Comparison of ENCODE assay signal across 8 cellular contexts in genomic region chr6:112780498-112781096, GRCh38.
A peak's percentile ranks its signal among the peaks of the same experiment; 100 is the strongest.
DNase-seq lines count a peak whose midpoint lies in the region; ATAC-seq and TF ChIP-seq lines count a peak whose summit lies in the region.

No MANE protein-coding gene starts in this region.

- TF ChIP-seq POLR2A in esophagus muscularis mucosa (IDR thresholded peaks at IDR 0.05; ENCODE audit: low read depth) = no peak

- WGBS in esophagus muscularis mucosa = 41% methylated on average over 9 of the region's 9 CpGs

- no peaks in the 10 kb centered on the region for H3K36me3 Mint-ChIP-seq in naive thymus-derived CD4-positive, alpha-beta T cell
- H3K36me3 Mint-ChIP-seq in activated T-helper 1 cell treated with anti-CD3 and anti-CD28 coated beads, Interleukin-12 subunit alpha, Interleukin-12 subunit beta, Interleukin-2, Interleukin-4 antibody, amounts not matched to agents 30 ng/mL and 10 ng/mL and 1 ng/mL, durations not matched to agents 14 hours and 24 hours and 36 hours (ENCODE audit: low read depth) = no peaks in the 10 kb centered on the region

- H3K27ac ChIP-seq in esophagus muscularis mucosa (replicated peaks in 1 of 4) = no peak overlapping the region
- H3K27ac ChIP-seq in naive thymus-derived CD4-positive, alpha-beta T cell (ENCODE audit: low read depth, low read length) = no peak overlapping the region

- no peaks in the 10 kb centered on the region for H3K9me3 ChIP-seq in esophagus muscularis mucosa
- no peaks in the 10 kb centered on the region for H3K9me3 ChIP-seq in naive thymus-derived CD4-positive, alpha-beta T cell (ENCODE audit: control insufficient read depth in 2 of 3, low read length in 3 of 3)

- POLR2A ChIA-PET in naive thymus-derived CD4-positive, alpha-beta T cell (lab: Charles Lee) = no interaction called here

- no peaks in the 10 kb centered on the region for H3K36me3 ChIP-seq in esophagus muscularis mucosa
- H3K36me3 ChIP-seq in naive thymus-derived CD4-positive, alpha-beta T cell (ENCODE audit: control insufficient read depth in 2 of 3, insufficient read depth in 3 of 3, low read length in 3 of 3) = no peaks in the 10 kb centered on the region

- no peaks in the 10 kb centered on the region for H3K4me1 Mint-ChIP-seq in naive thymus-derived CD4-positive, alpha-beta T cell
- H3K4me1 Mint-ChIP-seq in activated T-helper 1 cell treated with anti-CD3 and anti-CD28 coated beads, Interleukin-12 subunit alpha, Interleukin-12 subunit beta, Interleukin-2, Interleukin-4 antibody, amounts not matched to agents 30 ng/mL and 10 ng/mL and 1 ng/mL, durations not matched to agents 14 hours and 24 hours and 36 hours (ENCODE audit: low read depth) = no peaks in the 10 kb centered on the region

- H3K4me3 ChIP-seq in esophagus muscularis mucosa = no peak overlapping the region
- H3K4me3 ChIP-seq in naive thymus-derived CD4-positive, alpha-beta T cell (ENCODE audit: low read length) = no peak overlapping the region

- intact Hi-C loops in esophagus muscularis mucosa (cut with DNase I) = loop anchor here (5.0 to 10.0 kb wide), 2 partner anchors 1077 to 1124 kb away; partner anchors contain the start of gene MARCKS
- intact Hi-C loops in naive thymus-derived CD4-positive, alpha-beta T cell (cut with micrococcal nuclease) = loop anchor here in 1 of 2 donors (2.0 kb wide), 1 partner anchor 1078 kb away; no protein-coding TSS in a partner anchor
- intact Hi-C loops in activated T-helper 1 cell treated with anti-CD3 and anti-CD28 coated beads, Interleukin-12 subunit alpha, Interleukin-12 subunit beta, Interleukin-2, Interleukin-4 antibody, amounts not matched to agents 30 ng/mL and 10 ng/mL and 1 ng/mL, durations not matched to agents 14 hours and 24 hours and 36 hours (cut with micrococcal nuclease) = loop anchor here (1.0 kb wide), 2 partner anchors 1078 to 1129 kb away; no protein-coding TSS in a partner anchor

- DNase-seq in Ammon's horn (ENCODE audit: low spot score) (peak; percentile 88), NCI-H1092 treated with DMSO at 0.1 percent for 48 hours (lab: John Stamatoyannopoulos, UW) (peak; percentile 69), SKM-1 treated with dmso at 0.1 percent for 144 hours (lab: John Stamatoyannopoulos, UW; ENCODE audit: unreplicated experiment) (peak; percentile 61), esophagus muscularis mucosa (ENCODE audit: extremely low spot score) (no peak)
- DNase-seq in naive thymus-derived CD4-positive, alpha-beta T cell = no peak
- DNase-seq in activated T-helper 1 cell treated with anti-CD3 and anti-CD28 coated beads, Interleukin-12 subunit alpha, Interleukin-12 subunit beta, Interleukin-2, Interleukin-4 antibody, amounts not matched to agents 30 ng/mL and 10 ng/mL and 1 ng/mL, durations not matched to agents 14 hours and 24 hours and 36 hours (ENCODE audit: low spot score) = no peak

- H3K9me3 Mint-ChIP-seq in naive thymus-derived CD4-positive, alpha-beta T cell = peaks cover 0 to 5% (median 0%) of the 10 kb centered on the region in 11 donors
- no peaks in the 10 kb centered on the region for H3K9me3 Mint-ChIP-seq in activated T-helper 1 cell treated with anti-CD3 and anti-CD28 coated beads, Interleukin-12 subunit alpha, Interleukin-12 subunit beta, Interleukin-2, Interleukin-4 antibody, amounts not matched to agents 30 ng/mL and 10 ng/mL and 1 ng/mL, durations not matched to agents 14 hours and 24 hours and 36 hours

- peaks cover 0 to 2% (median 0%) of the 10 kb centered on the region in 5 donors for H3K27me3 Mint-ChIP-seq in naive thymus-derived CD4-positive, alpha-beta T cell
- H3K27me3 Mint-ChIP-seq in activated T-helper 1 cell treated with anti-CD3 and anti-CD28 coated beads, Interleukin-12 subunit alpha, Interleukin-12 subunit beta, Interleukin-2, Interleukin-4 antibody, amounts not matched to agents 30 ng/mL and 10 ng/mL and 1 ng/mL, durations not matched to agents 14 hours and 24 hours and 36 hours (ENCODE audit: insufficient read depth) = no peaks in the 10 kb centered on the region

- no peaks in the 10 kb centered on the region for H3K4me1 ChIP-seq in esophagus muscularis mucosa
- H3K4me1 ChIP-seq in naive thymus-derived CD4-positive, alpha-beta T cell (ENCODE audit: control insufficient read depth in 2 of 2, insufficient read depth in 2 of 2, low read length in 2 of 2) = no peaks in the 10 kb centered on the region

- TF ChIP-seq CTCF in esophagus muscularis mucosa (IDR thresholded peaks at IDR 0.05) = peak; percentile 81 to 84 (median 83)

- no peak overlapping the region for H3K27ac Mint-ChIP-seq in naive thymus-derived CD4-positive, alpha-beta T cell
- H3K27ac Mint-ChIP-seq in activated T-helper 1 cell treated with anti-CD3 and anti-CD28 coated beads, Interleukin-12 subunit alpha, Interleukin-12 subunit beta, Interleukin-2, Interleukin-4 antibody, amounts not matched to agents 30 ng/mL and 10 ng/mL and 1 ng/mL, durations not matched to agents 14 hours and 24 hours and 36 hours = no peak overlapping the region

- H3K27me3 ChIP-seq in esophagus muscularis mucosa = no peaks in the 10 kb centered on the region
- no peaks in the 10 kb centered on the region for H3K27me3 ChIP-seq in naive thymus-derived CD4-positive, alpha-beta T cell (ENCODE audit: control insufficient read depth in 2 of 2, insufficient read depth in 2 of 2, low read length in 2 of 2)

- peak; percentile 96 for ATAC-seq in GM18508 (IDR thresholded peaks at IDR 0.05; ENCODE audit: insufficient read depth, unreplicated experiment)
- peak; percentile 93 for ATAC-seq in HG02870 (IDR thresholded peaks at IDR 0.05; ENCODE audit: unreplicated experiment)
- ATAC-seq in naive thymus-derived CD4-positive, alpha-beta T cell = peak; percentile 66

- H3K4me3 Mint-ChIP-seq in naive thymus-derived CD4-positive, alpha-beta T cell = no peak overlapping the region
- H3K4me3 Mint-ChIP-seq in activated T-helper 1 cell treated with anti-CD3 and anti-CD28 coated beads, Interleukin-12 subunit alpha, Interleukin-12 subunit beta, Interleukin-2, Interleukin-4 antibody, amounts not matched to agents 30 ng/mL and 10 ng/mL and 1 ng/mL, durations not matched to agents 14 hours and 24 hours and 36 hours = no peak overlapping the region

- TF ChIP-seq EP300 in esophagus muscularis mucosa (IDR thresholded peaks at IDR 0.05) = no peak

- CTCF ChIA-PET in naive thymus-derived CD4-positive, alpha-beta T cell (lab: Charles Lee) = no interaction called here

Comparison
In these comparisons a context has a peak if more than half of its experiments do, and no peak if none do; other contexts are left out.
1. DNase-seq: peak in Ammon's horn (single experiment), NCI-H1092 treated with DMSO at 0.1 percent for 48 hours (single experiment) and SKM-1 treated with dmso at 0.1 percent for 144 hours (single experiment); none in esophagus muscularis mucosa (single experiment), naive thymus-derived CD4-positive, alpha-beta T cell (0 of 9) and activated T-helper 1 cell treated with anti-CD3 and anti-CD28 coated beads, Interleukin-12 subunit alpha, Interleukin-12 subunit beta, Interleukin-2, Interleukin-4 antibody, amounts not matched to agents 30 ng/mL and 10 ng/mL and 1 ng/mL, durations not matched to agents 14 hours and 24 hours and 36 hours (single experiment).
2. Peak in every context shown above with its lines, with median percentiles within 50 percentile points of each other: ATAC-seq.